ENCODE assay signal across 11 cellular contexts in genomic region chr2:192253692-192254091, GRCh38. TPM values are rescaled to one million over a fixed set of nuclear protein-coding genes. Genes with fewer than 3 reads are reported as not detected.
"Had no signal": no experiment of that assay in that cellular context is flagged by ENCODE, and none has a peak within 500 bp of the region (broad histone marks: within the 10 kb centered on the region; RNA-seq: fewer than 3 reads in every experiment).

No MANE protein-coding gene starts in this region.

- H3K4me1 ChIP-seq: HAP-1 had no signal

- H3K9me3 ChIP-seq: HAP-1 had no signal

- H3K9ac ChIP-seq: GM23248 had no signal

- FAIRE-seq: H1, H54 had no signal

- DNase-seq: GM23248, GOT3, H7, H9, HCEC 1CT, HFFc6 had no signal

- H3K4me2 ChIP-seq: GM23338 had no signal

- H3K4me3 ChIP-seq: GM23248, GM23338, HAP-1 had no signal

- H2AFZ ChIP-seq: GM23248, GM23338 had no signal

- H3K27ac ChIP-seq: GM23248 had no signal

- H3K36me3 ChIP-seq: HAP-1 had no signal

- ATAC-seq: GM23338, HCT116 had no signal

RNA-seq across cellular contexts. Expression of gene TMEFF2, which starts 59.0 kb away (rescaled TPM):
- total RNA-seq: GM23248 had no signal
